ENCODE assay signal across 8 cellular contexts in genomic region chr2:216109962-216110614, GRCh38.
A peak's percentile ranks its signal among the peaks of the same experiment; 100 is the strongest.
DNase-seq lines count a peak whose midpoint lies in the region; ATAC-seq and TF ChIP-seq lines count a peak whose summit lies in the region.

No MANE protein-coding gene starts in this region.

- DNase-seq in AG08395 (ENCODE audit: low spot score) = peak; percentile 50
- DNase-seq in NCI-H69 (lab: John Stamatoyannopoulos, UW) = peak; percentile 22
- peak; percentile 32 for DNase-seq in central memory CD4-positive, alpha-beta T cell
- no peak for DNase-seq in memory B cell (ENCODE audit: low spot score in 2 of 2)
- DNase-seq in caudate nucleus (lab: John Stamatoyannopoulos, UW) = no peak

- ATAC-seq in memory B cell (ENCODE audit: low read depth) (peak; percentile 13), HG03457 (IDR thresholded peaks at IDR 0.05; ENCODE audit: unreplicated experiment) (no peak), GM19395 (IDR thresholded peaks at IDR 0.05; ENCODE audit: unreplicated experiment) (no peak)

- no peaks in the 10 kb centered on the region for H3K9me3 Mint-ChIP-seq in memory B cell

- H3K4me1 Mint-ChIP-seq in memory B cell = peaks cover 26% of the 10 kb centered on the region

- H3K27me3 Mint-ChIP-seq in memory B cell = no peaks in the 10 kb centered on the region

- peaks cover 21% of the 10 kb centered on the region for H3K36me3 Mint-ChIP-seq in memory B cell

- TF ChIP-seq CTCF in GM12872 (IDR thresholded peaks at IDR 0.05; ENCODE audit: insufficient read depth, low read depth, low read length) = peak; percentile 62

- peak overlapping the region; percentile 99 for H3K4me3 Mint-ChIP-seq in memory B cell

- H3K27ac Mint-ChIP-seq in memory B cell = peak overlapping the region; percentile 99

- H3K27ac ChIP-seq in caudate nucleus (ENCODE audit: low read depth, low read length) = no peak overlapping the region

Comparison
In these comparisons a context has a peak if more than half of its experiments do, and no peak if none do; other contexts are left out.
1. DNase-seq: peak in AG08395 (single experiment), NCI-H69 (single experiment) and central memory CD4-positive, alpha-beta T cell (single experiment); none in memory B cell (0 of 2) and caudate nucleus (0 of 61).